In genomic region chr3:111506435-111506834, GRCh38 we compare ENCODE assay signal across 23 cellular contexts. TPM values are rescaled to one million over a fixed set of nuclear protein-coding genes. Genes with fewer than 3 reads are reported as not detected.
A peak's percentile ranks its signal among the peaks of the same experiment; 100 is the strongest.
DNase-seq lines count a peak whose midpoint lies in the region; ATAC-seq, FAIRE-seq and TF ChIP-seq lines count a peak whose summit lies in the region.
"Had no signal": no experiment of that assay in that cellular context is flagged by ENCODE, and none has a peak within 500 bp of the region (broad histone marks: within the 10 kb centered on the region; RNA-seq: fewer than 3 reads in every experiment).

No MANE protein-coding gene starts in this region.

- FAIRE-seq in GM19239 (lab: Jason Lieb, UNC): peak; percentile 23
- FAIRE-seq: GM12891, K562 had no signal

- H3K79me2 ChIP-seq in GM23248 (ENCODE audit: insufficient read depth): no peaks in the 10 kb centered on the region

- TF ChIP-seq EP300 in esophagus muscularis mucosa (IDR thresholded peaks at IDR 0.05): no peak

- intact Hi-C loops in esophagus muscularis mucosa (cut with DNase I): no loop called here

- H3K9me3 ChIP-seq in esophagus muscularis mucosa (peaks cover 0 to 4% (median 0%) of the 10 kb centered on the region in 4 donors), GM23248 (ENCODE audit: low read depth) (no peaks in the 10 kb centered on the region)
- H3K9me3 ChIP-seq: adrenal gland, mucosa of descending colon, testis had no signal

- ATAC-seq in HG02588 (IDR thresholded peaks at IDR 0.05; ENCODE audit: unreplicated experiment) (peak; percentile 85), HG03159 (IDR thresholded peaks at IDR 0.05; ENCODE audit: unreplicated experiment) (peak; percentile 72)
- ATAC-seq: K562, left colon, mucosa of descending colon, sciatic nerve, T-helper 17 cell had no signal

- no peak for TF ChIP-seq CTCF in GM06990 (IDR thresholded peaks at IDR 0.05; ENCODE audit: insufficient read depth, low read length, poor library complexity, severe bottlenecking)
- no peak for TF ChIP-seq CTCF in esophagus muscularis mucosa (IDR thresholded peaks at IDR 0.05)
- no peak for TF ChIP-seq CTCF in brain microvascular endothelial cell (IDR thresholded peaks at IDR 0.05; ENCODE audit: low read depth, low read length, missing control alignments)

- H3K27ac ChIP-seq in esophagus muscularis mucosa (replicated peaks in 1 of 4) (no peak overlapping the region), brain microvascular endothelial cell (no peak overlapping the region), GM23248 (no peak overlapping the region)
- H3K27ac ChIP-seq: adrenal gland, C4-2B, testis had no signal

- H3K9me2 ChIP-seq in GM23248 (ENCODE audit: insufficient read depth): no peaks in the 10 kb centered on the region; the same call in 1 of the 2 replicates

- DNase-seq in GM06990 (ENCODE audit: extremely low read depth, insufficient read length) (peak; percentile 1), GM19239 (ENCODE audit: insufficient read length, low spot score) (no peak), esophagus muscularis mucosa (ENCODE audit: extremely low spot score) (no peak), brain microvascular endothelial cell (no peak), GM23248 (no peak), HPDE6-E6E7 (ENCODE audit: extremely low spot score) (no peak)
- DNase-seq: activated CD4-positive, CD25-positive, alpha-beta regulatory T cell treated with anti-CD3 and anti-CD28 coated beads, Interleukin-2, amount 50 U/mL, for 72 hours; adrenal gland; effector memory CD4-positive, alpha-beta T cell; left colon; mucosa of descending colon; NCI-H2227 treated with DMSO at 0.1 percent for 48 hours; SHP77; stimulated activated CD8-positive, alpha-beta memory T cell treated with anti-CD3 and anti-CD28 coated beads, Interleukin-4, amount 100 ng/mL, for 48 hours; T-helper 17 cell; testis had no signal

- H3K9ac ChIP-seq in GM23248: no peak overlapping the region

- H3F3A ChIP-seq in GM23248 (ENCODE audit: insufficient read depth): no peaks in the 10 kb centered on the region

- no peaks in the 10 kb centered on the region for H4K20me1 ChIP-seq in GM23248 (ENCODE audit: insufficient read depth)

- no peaks in the 10 kb centered on the region for H3K4me1 ChIP-seq in esophagus muscularis mucosa
- H3K4me1 ChIP-seq in GM23248 (ENCODE audit: insufficient read depth): no peaks in the 10 kb centered on the region
- H3K4me1 ChIP-seq: adrenal gland, testis had no signal

- no peaks in the 10 kb centered on the region for H3K36me3 ChIP-seq in GM06990 (ENCODE audit: control insufficient read depth, insufficient read depth, low read length)
- no peaks in the 10 kb centered on the region for H3K36me3 ChIP-seq in esophagus muscularis mucosa
- no peaks in the 10 kb centered on the region for H3K36me3 ChIP-seq in brain microvascular endothelial cell (replicated peaks)
- no peaks in the 10 kb centered on the region for H3K36me3 ChIP-seq in GM23248 (ENCODE audit: low read depth)
- H3K36me3 ChIP-seq: adrenal gland had no signal

- no peak overlapping the region for H3K4me2 ChIP-seq in GM23248 (ENCODE audit: unreplicated experiment)

- no peak for TF ChIP-seq POLR2A in esophagus muscularis mucosa (IDR thresholded peaks at IDR 0.05; ENCODE audit: low read depth)

- WGBS in esophagus muscularis mucosa: 94% methylated on average over 1 of the region's 1 CpG
- WGBS in GM23248 (ENCODE audit: low coverage in 1 of 2, low lambda C conversion rate in 2 of 2, missing lambda C conversion rate in 2 of 2), 2 experiments: 25 to 27% methylated on average over 1 of the region's 1 CpG

- H3K27me3 ChIP-seq in GM06990 (replicated peaks; ENCODE audit: control insufficient read depth, insufficient read depth, low read length) (no peaks in the 10 kb centered on the region), esophagus muscularis mucosa (no peaks in the 10 kb centered on the region), brain microvascular endothelial cell (replicated peaks) (no peaks in the 10 kb centered on the region), GM23248 (replicated peaks; ENCODE audit: insufficient read depth) (0 out of 2 replicates have a peak, but pooled peaks cover 3% of the 10 kb centered on the region)
- H3K27me3 ChIP-seq: adrenal gland, testis had no signal

- H3K4me3 ChIP-seq in GM06990 (replicated peaks; ENCODE audit: low read depth, low read length) (no peak overlapping the region), esophagus muscularis mucosa (no peak overlapping the region), brain microvascular endothelial cell (ENCODE audit: low read depth, low read length) (no peak overlapping the region), GM23248 (no peak overlapping the region)
- H3K4me3 ChIP-seq: adrenal gland, K562, mucosa of descending colon, testis had no signal

- in situ Hi-C loops in brain microvascular endothelial cell (cut with HindIII; ENCODE audit: low pct_ligation_motif_present, low sequenced_read_pairs) (no loop called here), GM23248 (cut with MboI) (no loop called here)

- no peak overlapping the region for H2AFZ ChIP-seq in GM23248

RNA-seq across cellular contexts. Expression of gene CD96, which starts 35.6 kb away (rescaled TPM):
- 1 to 10 TPM in 1 of 4 donors, under 1 TPM in 3; 0.17 to 1.5 (median 0.43) TPM for total RNA-seq in esophagus muscularis mucosa
- total RNA-seq in GM23248 (2014; rRNA removed; shearing (Covaris generic)): not detected in 2 replicates
- not detected in 2 replicates for polyA plus RNA-seq in GM23248 (2016; fragmentation: Nextera tagmentation; extraction: Ambion mirVana)
- total RNA-seq: A172 had no signal
